Comparison of ENCODE assay signal across 9 cellular contexts in genomic region chr6:152993431-152993830, GRCh38.
DNase-seq lines count a peak whose midpoint lies in the region; ATAC-seq and TF ChIP-seq lines count a peak whose summit lies in the region.
"Had no signal": no experiment of that assay in that cellular context is flagged by ENCODE, and none has a peak within 500 bp of the region (broad histone marks: within the 10 kb centered on the region; RNA-seq: fewer than 3 reads in every experiment).

No MANE protein-coding gene starts in this region.

- peaks cover 58% of the 10 kb centered on the region for H3K36me3 Mint-ChIP-seq in effector memory CD8-positive, alpha-beta T cell (ENCODE audit: insufficient read depth)

- no peak overlapping the region for H3K27ac ChIP-seq in OCI-LY3 (ENCODE audit: low read length)

- no peak for ATAC-seq in effector memory CD8-positive, alpha-beta T cell (replicated peaks)
- ATAC-seq in GM21576 (IDR thresholded peaks at IDR 0.05; ENCODE audit: unreplicated experiment) (no peak), GM18511 (IDR thresholded peaks at IDR 0.05; ENCODE audit: unreplicated experiment) (no peak), HG02759 (IDR thresholded peaks at IDR 0.05; ENCODE audit: unreplicated experiment) (no peak)

- peak overlapping the region; percentile 11 to 70 for H3K27ac Mint-ChIP-seq in effector memory CD8-positive, alpha-beta T cell

- TF ChIP-seq CTCF in OCI-LY3 (IDR thresholded peaks at IDR 0.05; ENCODE audit: low read depth, low read length): peak; percentile 5; the same call in 1 of the 2 replicates

- H3K27me3 Mint-ChIP-seq in effector memory CD8-positive, alpha-beta T cell: no peaks in the 10 kb centered on the region

- H3K9me3 Mint-ChIP-seq in effector memory CD8-positive, alpha-beta T cell: no peaks in the 10 kb centered on the region

- H3K79me2 ChIP-seq in OCI-LY3 (ENCODE audit: low read length): peaks cover 63% of the 10 kb centered on the region

- H3K9ac ChIP-seq in OCI-LY3 (ENCODE audit: low read length): no peak overlapping the region

- H2AFZ ChIP-seq in OCI-LY3 (ENCODE audit: low read depth, low read length): no peak overlapping the region

- no peak overlapping the region for H3K4me3 Mint-ChIP-seq in effector memory CD8-positive, alpha-beta T cell

- no peak overlapping the region for H3K4me3 ChIP-seq in OCI-LY3 (ENCODE audit: low read length)

- no peak overlapping the region for H3K4me2 ChIP-seq in OCI-LY3 (ENCODE audit: low read length)

- H3K4me1 ChIP-seq in OCI-LY3 (ENCODE audit: low read length): peaks cover 8% of the 10 kb centered on the region

- H4K20me1 ChIP-seq in OCI-LY3 (ENCODE audit: insufficient read depth, low read length): peaks cover 20% of the 10 kb centered on the region

- peaks cover 21% of the 10 kb centered on the region for H3K36me3 ChIP-seq in OCI-LY3 (replicated peaks; ENCODE audit: low read depth, low read length)

- H3K27me3 ChIP-seq in OCI-LY3 (ENCODE audit: low read depth, low read length): no peaks in the 10 kb centered on the region

- no peaks in the 10 kb centered on the region for H3K9me3 ChIP-seq in OCI-LY3 (ENCODE audit: insufficient read depth, low read length)

- H3K4me1 Mint-ChIP-seq in effector memory CD8-positive, alpha-beta T cell (ENCODE audit: low read depth in 2 of 2): peaks cover 9 to 25% of the 10 kb centered on the region in 2 donors

- DNase-seq in AG08395 (ENCODE audit: low spot score) (peak; percentile 7), ELR (ENCODE audit: low read depth) (peak; percentile 40), COLO668 (lab: John Stamatoyannopoulos, UW; ENCODE audit: unreplicated experiment) (no peak)
- no peak for DNase-seq in effector memory CD8-positive, alpha-beta T cell
- DNase-seq: activated CD4-positive, CD25-positive, alpha-beta regulatory T cell had no signal

Comparison
In these comparisons a context has a peak if more than half of its experiments do, and no peak if none do; other contexts are left out.
1. DNase-seq: peak in AG08395 (single experiment) and ELR (single experiment); none in effector memory CD8-positive, alpha-beta T cell (0 of 3) and COLO668 (single experiment).